Comparison of ENCODE assay signal across 20 cellular contexts in the genomic region with DNA sequence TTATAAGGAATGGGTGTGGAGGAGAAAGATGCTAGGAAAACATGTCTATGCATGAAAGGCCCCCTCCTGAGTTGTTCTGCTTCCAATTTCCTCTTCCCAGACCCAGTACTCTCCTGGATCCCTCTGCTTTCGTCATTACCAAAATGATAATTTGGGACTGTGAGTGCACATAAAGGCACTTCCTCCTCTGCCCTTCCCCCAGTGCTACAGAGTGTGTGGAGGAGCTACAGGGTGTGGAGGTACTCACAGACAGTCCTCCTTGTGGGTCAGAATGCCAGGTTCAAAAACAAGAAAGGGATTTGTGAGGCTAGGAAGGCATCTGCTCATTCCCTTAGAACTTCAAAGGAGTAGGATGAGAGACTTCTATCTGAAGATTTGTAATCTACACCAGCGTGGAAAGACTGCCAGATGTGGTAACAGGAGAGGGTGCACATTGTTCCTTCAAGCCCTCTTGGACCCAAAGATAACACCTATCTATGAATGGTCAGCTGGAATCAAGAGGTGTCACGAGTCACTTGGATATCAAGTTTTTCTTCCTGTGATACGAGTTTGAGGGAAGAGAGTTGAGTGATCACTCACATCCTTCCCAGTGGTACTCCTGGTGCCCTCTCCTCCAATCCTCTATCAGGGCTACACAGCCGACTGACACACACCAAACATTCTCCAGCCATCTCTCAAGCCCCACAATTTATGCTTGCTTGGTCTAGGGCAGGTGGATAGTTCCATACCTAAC.
"Had no signal": no experiment of that assay in that cellular context is flagged by ENCODE, and none has a peak within 500 bp of the region (broad histone marks: within the 10 kb centered on the region; RNA-seq: fewer than 3 reads in every experiment).

No MANE protein-coding gene starts in this region.

- H3K27ac ChIP-seq: adrenal gland, epithelial cell of prostate, prostate gland, right lobe of liver, spleen, testis, uterus had no signal

- H3K36me3 Mint-ChIP-seq: natural killer cell treated with Interleukin-12 subunit alpha and Interleukin-12 subunit beta and Interleukin-15 and Interleukin-18, amount 100 ng/mL, for 72 hours had no signal

- H3K4me3 ChIP-seq: adrenal gland, lung, prostate gland, right lobe of liver, spleen, testis, uterus had no signal

- H3K36me3 ChIP-seq: adrenal gland, prostate gland, right lobe of liver, spleen, uterus had no signal

- H3K27me3 ChIP-seq: adrenal gland, right lobe of liver, spleen, testis, uterus had no signal

- H3K27ac Mint-ChIP-seq: activated CD4-positive, alpha-beta T cell treated with anti-CD3 and anti-CD28 coated beads, Interleukin-2, amount 10 ng/mL, durations not matched to agents 7 days and 5 days; dendritic cell treated with granulocyte-macrophage colony-stimulating factor and Interleukin-4, amounts not matched to agents 40 ng/mL and 50 ng/mL, for 4 days; effector memory CD8-positive, alpha-beta T cell; natural killer cell treated with Interleukin-12 subunit alpha and Interleukin-12 subunit beta and Interleukin-15 and Interleukin-18, amount 100 ng/mL, for 72 hours; stimulated activated naive CD8-positive, alpha-beta T cell treated with anti-CD3 and anti-CD28 coated beads, Interleukin-15, Interleukin-2, amounts not matched to agents 100 ng/mL and 50 ng/mL, for 24 hours had no signal

- H3K4me1 ChIP-seq: adrenal gland, prostate gland, spleen, testis, uterus had no signal

- DNase-seq: activated CD4-positive, alpha-beta T cell treated with anti-CD3 and anti-CD28 coated beads, Interleukin-2, amount 10 ng/mL, durations not matched to agents 7 days and 5 days; activated CD4-positive, CD25-positive, alpha-beta regulatory T cell; activated CD8-positive, alpha-beta memory T cell treated with anti-CD3 and anti-CD28 coated beads for 24 hours; activated naive CD4-positive, alpha-beta T cell treated with Interleukin-2 at 50 U/mL for 16 hours; adrenal gland; effector memory CD8-positive, alpha-beta T cell; left colon; occipital lobe; right lobe of liver; spleen; T-helper 9 cell; testis; uterus had no signal

- ATAC-seq: effector memory CD8-positive, alpha-beta T cell; left colon; right lobe of liver had no signal

- H3K9me3 ChIP-seq: adrenal gland, prostate gland, right lobe of liver, spleen, testis, uterus had no signal

- H3K9me3 Mint-ChIP-seq: activated CD4-positive, alpha-beta T cell treated with anti-CD3 and anti-CD28 coated beads, Interleukin-2, amount 10 ng/mL, durations not matched to agents 7 days and 5 days; central memory CD8-positive, alpha-beta T cell; dendritic cell treated with granulocyte-macrophage colony-stimulating factor and Interleukin-4, amounts not matched to agents 40 ng/mL and 50 ng/mL, for 4 days; effector memory CD8-positive, alpha-beta T cell; natural killer cell treated with Interleukin-12 subunit alpha and Interleukin-12 subunit beta and Interleukin-15 and Interleukin-18, amount 100 ng/mL, for 72 hours; stimulated activated naive CD8-positive, alpha-beta T cell treated with anti-CD3 and anti-CD28 coated beads, Interleukin-15, Interleukin-2, amounts not matched to agents 100 ng/mL and 50 ng/mL, for 24 hours had no signal
